28 cellular contexts compared by ENCODE assay signal in the genomic region with DNA sequence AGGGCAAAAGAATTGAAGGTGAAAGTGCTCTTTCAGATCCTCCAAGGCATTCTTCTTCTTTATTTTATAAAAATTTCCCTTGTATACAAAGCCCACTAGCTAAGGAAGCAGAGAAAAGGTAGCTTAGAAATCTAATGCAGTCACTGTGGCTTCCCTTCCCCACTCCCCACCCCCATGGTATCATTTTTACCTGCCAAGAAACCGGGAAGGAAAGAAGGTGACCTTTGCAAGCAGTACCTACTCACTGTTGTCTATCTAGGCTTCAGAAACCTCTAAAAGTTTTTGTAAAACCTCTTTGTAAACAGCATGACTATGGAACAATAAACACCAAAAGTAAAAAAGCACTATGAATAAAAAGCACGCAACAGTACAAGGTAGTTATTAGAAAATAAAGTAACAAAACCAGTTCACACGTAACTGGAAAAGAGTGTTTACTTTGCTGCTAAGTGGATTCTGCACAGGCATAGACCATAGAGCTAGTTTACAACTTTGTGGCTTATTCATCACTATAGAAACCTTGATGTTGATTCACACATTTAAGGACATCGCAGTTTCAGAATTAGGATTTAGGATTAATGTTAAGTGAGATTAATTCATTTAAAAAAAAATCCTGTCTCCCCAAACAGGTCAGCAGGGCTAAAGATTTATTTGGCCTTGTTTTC.
DNase-seq lines count a peak whose midpoint lies in the region; ATAC-seq and TF ChIP-seq lines count a peak whose summit lies in the region.
"Had no signal": no experiment of that assay in that cellular context is flagged by ENCODE, and none has a peak within 500 bp of the region (broad histone marks: within the 10 kb centered on the region; RNA-seq: fewer than 3 reads in every experiment).

No MANE protein-coding gene starts in this region.

- H3K36me3 Mint-ChIP-seq in Caco-2 (ENCODE audit: insufficient read depth, unreplicated experiment): peaks cover 28% of the 10 kb centered on the region
- H3K36me3 Mint-ChIP-seq: activated naive CD4-positive, alpha-beta T cell treated with anti-CD3 and anti-CD28 coated beads, Interleukin-2, amount 10 ng/mL, durations not matched to agents 7 days and 5 days; CD8-positive, alpha-beta T cell had no signal

- H3K27me3 ChIP-seq in Caco-2 (replicated peaks; ENCODE audit: control insufficient read depth, insufficient read depth, low read length): no peaks in the 10 kb centered on the region
- H3K27me3 ChIP-seq: adrenal gland, BE2C had no signal

- DNase-seq in H4 (ENCODE audit: low spot score): peak; percentile 4
- DNase-seq in NCI-H748 treated with DMSO at 0.1 percent for 48 hours (lab: John Stamatoyannopoulos, UW): peak; percentile 46
- DNase-seq in epithelial cell of esophagus (ENCODE audit: low read depth): peak; percentile 36
- peak; percentile 40 for DNase-seq in renal cortical epithelial cell (ENCODE audit: low read depth)
- no peak for DNase-seq in Caco-2
- no peak for DNase-seq in sciatic nerve (ENCODE audit: low spot score)
- no peak for DNase-seq in left lobe of liver (ENCODE audit: low spot score)
- DNase-seq: activated CD4-positive, alpha-beta memory T cell treated with anti-CD3 and anti-CD28 coated beads, Interleukin-2, amount 10 ng/mL, durations not matched to agents 7 days and 5 days; activated CD4-positive, alpha-beta T cell treated with anti-CD3 and anti-CD28 coated beads for 1 hour; activated CD8-positive, alpha-beta memory T cell treated with anti-CD3 and anti-CD28 coated beads, Interleukin-2, amount 50 U/mL, for 4 hours; activated naive CD4-positive, alpha-beta T cell treated with anti-CD3 and anti-CD28 coated beads, Interleukin-2, amount 10 ng/mL, durations not matched to agents 7 days and 5 days; adrenal gland; BE2C; CD8-positive, alpha-beta T cell; DMS 273 treated with DMSO at 0.1 percent for 48 hours; hypothalamus; Kasumi-1; NCI-H1436; NCI-H2171 treated with DMSO at 0.1 percent for 48 hours; NCI-H526; posterior cingulate gyrus; right cardiac atrium; SIG-M5; stimulated activated CD4-positive, alpha-beta T cell treated with anti-CD3 and anti-CD28 coated beads, Interleukin-2, amount 100 ng/mL, for 48 hours; stimulated activated naive CD8-positive, alpha-beta T cell treated with anti-CD3 and anti-CD28 coated beads, Interleukin-15, amount 100 ng/mL, for 72 hours had no signal

- H3K4me3 Mint-ChIP-seq in Caco-2 (ENCODE audit: unreplicated experiment): no peak overlapping the region
- H3K4me3 Mint-ChIP-seq: activated CD4-positive, alpha-beta memory T cell treated with anti-CD3 and anti-CD28 coated beads, Interleukin-2, amount 10 ng/mL, durations not matched to agents 7 days and 5 days; activated naive CD4-positive, alpha-beta T cell treated with anti-CD3 and anti-CD28 coated beads, Interleukin-2, amount 10 ng/mL, durations not matched to agents 7 days and 5 days; brain; CD8-positive, alpha-beta T cell; stimulated activated naive CD8-positive, alpha-beta T cell treated with anti-CD3 and anti-CD28 coated beads, Interleukin-15, amount 100 ng/mL, for 72 hours; T-helper 2 cell treated with Interferon-gamma antibody and Interleukin-4, amounts not matched to agents 5 μg/mL and 100 μg/mL, for 36 hours had no signal

- H3K9me3 ChIP-seq in Caco-2: no peaks in the 10 kb centered on the region
- H3K9me3 ChIP-seq: adrenal gland, BE2C had no signal

- H3K4me1 ChIP-seq in Caco-2: no peaks in the 10 kb centered on the region
- H3K4me1 ChIP-seq: adrenal gland, BE2C had no signal

- BruUV-seq in Caco-2 (replicated peaks; lab: Mats Ljungman, UMichigan): no TSS peak

- no peak overlapping the region for H3K27ac Mint-ChIP-seq in Caco-2 (ENCODE audit: unreplicated experiment)
- H3K27ac Mint-ChIP-seq: activated CD4-positive, alpha-beta memory T cell treated with anti-CD3 and anti-CD28 coated beads, Interleukin-2, amount 10 ng/mL, durations not matched to agents 7 days and 5 days; activated naive CD4-positive, alpha-beta T cell treated with anti-CD3 and anti-CD28 coated beads, Interleukin-2, amount 10 ng/mL, durations not matched to agents 7 days and 5 days; CD8-positive, alpha-beta T cell; T-helper 2 cell treated with Interferon-gamma antibody and Interleukin-4, amounts not matched to agents 5 μg/mL and 100 μg/mL, for 36 hours had no signal

- no peak overlapping the region for H3K4me3 ChIP-seq in epithelial cell of esophagus (ENCODE audit: low read length)
- no peak overlapping the region for H3K4me3 ChIP-seq in Caco-2 (ENCODE audit: low read depth, low read length)
- H3K4me3 ChIP-seq: adrenal gland had no signal

- ATAC-seq in sciatic nerve: no peak
- ATAC-seq in left lobe of liver: no peak
- ATAC-seq: CD8-positive, alpha-beta T cell; HCT116; right cardiac atrium; stimulated activated naive CD8-positive, alpha-beta T cell treated with anti-CD3 and anti-CD28 coated beads, Interleukin-15, amount 100 ng/mL, for 72 hours had no signal

- intact Hi-C loops in Caco-2 (cut with micrococcal nuclease; ENCODE audit: unreplicated experiment): no loop called here
- intact Hi-C loops in sciatic nerve (cut with DNase I): no loop called here

- H3K9me3 Mint-ChIP-seq in Caco-2 (ENCODE audit: unreplicated experiment): no peaks in the 10 kb centered on the region
- H3K9me3 Mint-ChIP-seq: activated CD4-positive, alpha-beta memory T cell treated with anti-CD3 and anti-CD28 coated beads, Interleukin-2, amount 10 ng/mL, durations not matched to agents 7 days and 5 days; activated naive CD4-positive, alpha-beta T cell treated with anti-CD3 and anti-CD28 coated beads, Interleukin-2, amount 10 ng/mL, durations not matched to agents 7 days and 5 days; CD8-positive, alpha-beta T cell; stimulated activated naive CD8-positive, alpha-beta T cell treated with anti-CD3 and anti-CD28 coated beads, Interleukin-15, amount 100 ng/mL, for 72 hours; T-helper 2 cell treated with Interferon-gamma antibody and Interleukin-4, amounts not matched to agents 5 μg/mL and 100 μg/mL, for 36 hours had no signal

- CTCF ChIA-PET in Caco-2 (lab: Charles Lee): no interaction called here

- H3K27me3 Mint-ChIP-seq in Caco-2 (ENCODE audit: insufficient read depth, unreplicated experiment): no peaks in the 10 kb centered on the region
- H3K27me3 Mint-ChIP-seq: activated naive CD4-positive, alpha-beta T cell treated with anti-CD3 and anti-CD28 coated beads, Interleukin-2, amount 10 ng/mL, durations not matched to agents 7 days and 5 days; stimulated activated naive CD8-positive, alpha-beta T cell treated with anti-CD3 and anti-CD28 coated beads, Interleukin-15, amount 100 ng/mL, for 72 hours had no signal

- no peaks in the 10 kb centered on the region for H3K4me1 Mint-ChIP-seq in Caco-2 (ENCODE audit: low read depth, unreplicated experiment)
- H3K4me1 Mint-ChIP-seq: activated naive CD4-positive, alpha-beta T cell treated with anti-CD3 and anti-CD28 coated beads, Interleukin-2, amount 10 ng/mL, durations not matched to agents 7 days and 5 days; brain; stimulated activated naive CD8-positive, alpha-beta T cell treated with anti-CD3 and anti-CD28 coated beads, Interleukin-15, amount 100 ng/mL, for 72 hours had no signal

- no peak for TF ChIP-seq CTCF in epithelial cell of esophagus (IDR thresholded peaks at IDR 0.05; ENCODE audit: insufficient read depth, low read depth, low read length, missing control alignments)
- TF ChIP-seq CTCF in Caco-2 (IDR thresholded peaks at IDR 0.05; ENCODE audit: insufficient read depth in 1 of 2, low read depth in 1 of 2, low read length in 1 of 2, severe bottlenecking in 1 of 2, unreplicated experiment in 1 of 2): no peak

- POLR2A ChIA-PET in Caco-2 (lab: Charles Lee): no interaction called here

- H3K36me3 ChIP-seq in Caco-2 (ENCODE audit: control insufficient read depth, insufficient read depth, low read length): no peaks in the 10 kb centered on the region
- H3K36me3 ChIP-seq: adrenal gland, BE2C had no signal

Comparison
In these comparisons a context has a peak if more than half of its experiments do, and no peak if none do; other contexts are left out.
1. DNase-seq: peak in H4 (single experiment), NCI-H748 treated with DMSO at 0.1 percent for 48 hours (single experiment), epithelial cell of esophagus (single experiment) and renal cortical epithelial cell (single experiment); none in Caco-2 (0 of 2), sciatic nerve (single experiment) and left lobe of liver (single experiment).